In the genomic region with DNA sequence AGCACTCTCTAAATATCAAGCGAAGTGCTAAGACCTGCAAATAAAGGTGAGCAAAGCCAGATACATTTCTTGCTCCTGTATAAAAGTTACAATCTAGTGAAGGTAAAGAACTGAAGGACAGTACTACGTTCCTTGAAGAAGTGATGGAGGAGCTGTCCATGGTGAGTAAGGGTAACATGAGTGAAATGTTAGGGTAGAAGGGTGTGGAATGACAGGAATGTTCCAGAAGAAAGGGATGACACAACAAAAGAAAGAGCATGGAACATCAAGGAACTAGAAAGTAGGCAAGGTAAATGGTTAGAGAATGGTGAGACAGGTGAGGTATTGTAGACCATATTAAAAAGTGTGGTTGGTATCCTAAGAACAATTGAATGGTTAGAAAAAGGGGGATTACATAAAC, we compare ENCODE assay signal across 16 cellular contexts.
"Had no signal": no experiment of that assay in that cellular context is flagged by ENCODE, and none has a peak within 500 bp of the region (broad histone marks: within the 10 kb centered on the region; RNA-seq: fewer than 3 reads in every experiment).

No MANE protein-coding gene starts in this region.

- H3K27me3 Mint-ChIP-seq: activated naive CD8-positive, alpha-beta T cell; effector memory CD8-positive, alpha-beta T cell had no signal

- H3K27ac Mint-ChIP-seq: activated naive CD8-positive, alpha-beta T cell; activated T-helper 1 cell treated with anti-CD3 and anti-CD28 coated beads, Interleukin-12 subunit alpha, Interleukin-12 subunit beta, Interleukin-2, Interleukin-4 antibody, amounts not matched to agents 30 ng/mL and 10 ng/mL and 1 ng/mL, durations not matched to agents 14 hours and 24 hours and 36 hours; effector memory CD8-positive, alpha-beta T cell; nephron progenitor cell had no signal

- ATAC-seq: body of pancreas; effector memory CD8-positive, alpha-beta T cell; left lung; upper lobe of right lung had no signal

- H3K4me1 ChIP-seq: body of pancreas, left lung, upper lobe of right lung had no signal

- H3K9me3 Mint-ChIP-seq: activated T-helper 1 cell treated with anti-CD3 and anti-CD28 coated beads, Interleukin-12 subunit alpha, Interleukin-12 subunit beta, Interleukin-2, Interleukin-4 antibody, amounts not matched to agents 30 ng/mL and 10 ng/mL and 1 ng/mL, durations not matched to agents 14 hours and 24 hours and 36 hours; nephron progenitor cell had no signal

- H3K27ac ChIP-seq: body of pancreas, left lung, upper lobe of right lung, VCaP had no signal

- DNase-seq: activated CD4-positive, alpha-beta T cell treated with anti-CD3 and anti-CD28 coated beads, Interleukin-2, amount 50 U/mL, for 48 hours; activated T-cell treated with anti-CD3 and anti-CD28 coated beads for 4 hours; amniotic stem cell; body of pancreas; effector memory CD8-positive, alpha-beta T cell; kidney; left lung; midbrain; nephron progenitor cell; stimulated activated naive CD4-positive, alpha-beta T cell; SW 1271; T-helper 2 cell; upper lobe of right lung had no signal

- H3K36me3 ChIP-seq: left lung, upper lobe of right lung had no signal

- H3K4me3 ChIP-seq: body of pancreas, left lung, upper lobe of right lung had no signal

- H3K36me3 Mint-ChIP-seq: activated naive CD8-positive, alpha-beta T cell had no signal

- H3K27me3 ChIP-seq: body of pancreas, left lung, upper lobe of right lung had no signal

- H3K4me1 Mint-ChIP-seq: nephron progenitor cell had no signal

- H3K4me3 Mint-ChIP-seq: activated naive CD8-positive, alpha-beta T cell; activated T-helper 1 cell treated with anti-CD3 and anti-CD28 coated beads, Interleukin-12 subunit alpha, Interleukin-12 subunit beta, Interleukin-2, Interleukin-4 antibody, amounts not matched to agents 30 ng/mL and 10 ng/mL and 1 ng/mL, durations not matched to agents 14 hours and 24 hours and 36 hours; effector memory CD8-positive, alpha-beta T cell; nephron progenitor cell had no signal

- H3K9me3 ChIP-seq: body of pancreas, left lung, upper lobe of right lung had no signal
